ENCODE assay signal across 8 cellular contexts in the genomic region with DNA sequence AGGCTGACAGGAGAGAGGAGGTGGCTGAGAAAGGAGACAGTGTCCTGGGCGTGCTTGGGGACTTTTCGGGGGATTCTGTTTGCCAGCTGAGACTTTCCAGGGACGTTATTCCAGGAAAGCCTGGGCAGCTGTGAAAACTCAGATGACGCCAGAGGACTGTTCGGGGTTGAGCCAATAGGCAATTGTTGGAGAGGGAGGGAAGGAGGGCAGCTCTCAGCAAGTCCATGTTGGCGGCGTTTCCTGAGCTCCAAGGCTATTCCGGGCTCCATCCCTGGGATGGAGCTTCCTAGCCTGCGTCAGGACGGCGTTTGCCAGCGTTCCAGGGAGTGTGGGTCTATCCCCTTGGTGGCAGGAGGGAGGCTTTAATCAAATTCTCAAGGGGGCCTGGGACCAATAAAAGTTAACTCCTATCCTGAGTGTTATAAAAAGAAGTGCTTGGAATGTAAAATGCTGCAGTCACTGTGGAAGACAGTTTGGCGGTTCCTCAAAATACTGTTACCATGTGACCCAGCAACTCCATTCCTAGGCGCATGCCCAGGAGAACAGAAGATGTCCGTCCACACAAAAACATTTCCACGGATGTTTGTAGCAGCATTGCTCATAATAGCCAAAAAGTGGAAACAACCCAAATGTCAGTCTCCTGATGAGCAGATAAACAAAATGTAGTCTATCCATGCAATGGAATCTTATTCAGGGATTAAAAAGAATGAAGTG. TPM values are rescaled to one million over a fixed set of nuclear protein-coding genes. Genes with fewer than 3 reads are reported as not detected.
DNase-seq lines count a peak whose midpoint lies in the region; ATAC-seq, FAIRE-seq and TF ChIP-seq lines count a peak whose summit lies in the region.

No MANE protein-coding gene starts in this region.

- no peaks in the 10 kb centered on the region for H3K9me3 ChIP-seq in endothelial cell of umbilical vein (replicated peaks; ENCODE audit: control insufficient read depth, insufficient read depth, low read length)

- intact Hi-C loops in endothelial cell of umbilical vein (cut with micrococcal nuclease), result no loop called here

- H3K9me3 Mint-ChIP-seq in naive B cell, result no peaks in the 10 kb centered on the region

- peak; percentile 21 to 29 for ATAC-seq in naive B cell (ENCODE audit: low read depth in 2 of 2)

- H3K36me3 Mint-ChIP-seq in naive B cell, result no peaks in the 10 kb centered on the region

- no peaks in the 10 kb centered on the region for H3K79me2 ChIP-seq in endothelial cell of umbilical vein (ENCODE audit: control insufficient read depth, insufficient read depth, low read length)

- no peak overlapping the region for H3K9ac ChIP-seq in endothelial cell of umbilical vein (replicated peaks; ENCODE audit: extremely low read depth, insufficient read depth, low read length)

- no peaks in the 10 kb centered on the region for H3K27me3 Mint-ChIP-seq in naive B cell

- dilution Hi-C loops in endothelial cell of umbilical vein (cut with MboI; ENCODE audit: extremely low pct_ligation_motif_present, low sequenced_read_pairs), result no loop called here

- H3K4me3 ChIP-seq in endothelial cell of umbilical vein (replicated peaks in 1 of 3; ENCODE audit: insufficient read depth in 1 of 3, low read depth in 1 of 3, low read length in 3 of 3), result peak overlapping the region in 1 of 3 experiments; percentile 7

- peaks cover 14% of the 10 kb centered on the region for H3K4me1 ChIP-seq in endothelial cell of umbilical vein (ENCODE audit: control insufficient read depth, extremely low read depth, insufficient read depth, low read length)

- no peak for TF ChIP-seq CTCF in endothelial cell of umbilical vein (IDR thresholded peaks at IDR 0.05; ENCODE audit: extremely low read depth in 1 of 2, insufficient read depth in 1 of 2, low read depth in 1 of 2, low read length in 2 of 2)

- peaks cover 28 to 49% (median 42%) of the 10 kb centered on the region in 3 donors for H3K4me1 Mint-ChIP-seq in naive B cell

- H3K27ac Mint-ChIP-seq in naive B cell, result peak overlapping the region; percentile 88 to 96 (median 90)

- peak overlapping the region; percentile 33 for H3K27ac ChIP-seq in endothelial cell of umbilical vein (ENCODE audit: insufficient read depth, low read depth, low read length)

- no peaks in the 10 kb centered on the region for H4K20me1 ChIP-seq in endothelial cell of umbilical vein (replicated peaks; ENCODE audit: control insufficient read depth, extremely low read depth, insufficient read depth, low read length)

- BruUV-seq in endothelial cell of umbilical vein (replicated peaks; lab: Mats Ljungman, UMichigan), result no TSS peak

- H3K4me2 ChIP-seq in endothelial cell of umbilical vein (ENCODE audit: insufficient read depth, low read length), result peak overlapping the region; percentile 27

- CTCF ChIA-PET in endothelial cell of umbilical vein (lab: Charles Lee), result interaction anchor here (0.9 to 1.7 kb wide), 3 partner anchors 9 to 196 kb away, joined by 3 to 8 read pairs (median 4); a partner anchor contains a TSS

- H2AFZ ChIP-seq in endothelial cell of umbilical vein (ENCODE audit: low read depth, low read length), result peak overlapping the region; percentile 75

- no peaks in the 10 kb centered on the region for H3K9me1 ChIP-seq in endothelial cell of umbilical vein (replicated peaks; ENCODE audit: control insufficient read depth, extremely low read depth, insufficient read depth, low read length)

- DNase-seq in activated effector memory CD4-positive, alpha-beta T cell treated with anti-CD3 and anti-CD28 coated beads, Interleukin-2, amount 50 U/mL, for 16 hours, result peak; percentile 21
- DNase-seq in activated effector memory CD4-positive, alpha-beta T cell treated with Interleukin-2 at 50 U/mL for 16 hours, result no peak
- peak; percentile 42 for DNase-seq in RPMI8226
- peak; percentile 85 for DNase-seq in endothelial cell of umbilical vein (ENCODE audit: low read depth, low spot score)
- DNase-seq in naive B cell, result no peak
- no peak for DNase-seq in NCI-H2171 (lab: John Stamatoyannopoulos, UW)
- DNase-seq in COLO829 (ENCODE audit: low spot score), result no peak
- no peak for DNase-seq in NK-92 treated with Interleukin-12 subunit alpha and Interleukin-12 subunit beta, amount 100 ng/mL, for 24 hours (lab: John Stamatoyannopoulos, UW)

- H3K27me3 ChIP-seq in endothelial cell of umbilical vein (ENCODE audit: control insufficient read depth in 2 of 2, insufficient read depth in 2 of 2, low read length in 2 of 2), result peaks cover 0 to 2% of the 10 kb centered on the region in 2 experiments

- POLR2A ChIA-PET in endothelial cell of umbilical vein (lab: Charles Lee), result interaction anchor here (1.0 kb wide), 1 partner anchor 163 kb away, joined by 3 read pairs; a partner anchor contains a TSS

- TF ChIP-seq POLR2A in endothelial cell of umbilical vein (IDR thresholded peaks at IDR 0.05; ENCODE audit: low read depth, low read length), result no peak

- H3K36me3 ChIP-seq in endothelial cell of umbilical vein (ENCODE audit: control insufficient read depth in 2 of 2, extremely low read depth in 1 of 2, insufficient read depth in 2 of 2, low read length in 2 of 2), result no peaks in the 10 kb centered on the region

- H3K4me3 Mint-ChIP-seq in naive B cell, result peak overlapping the region; percentile 20 to 85 (median 66)

- peak; percentile 88 for FAIRE-seq in endothelial cell of umbilical vein (lab: Jason Lieb, UNC)

TF ChIP-seq in endothelial cell of umbilical vein, 7 proteins besides CTCF, POLR2A, EP300 and RAD21:
- TF ChIP-seq MYC (IDR thresholded peaks at IDR 0.05; ENCODE audit: low read depth, low read length) (no peak), POLR2AphosphoS5 (IDR thresholded peaks at IDR 0.05; ENCODE audit: insufficient read depth, low read depth, low read length) (no peak), JUN (IDR thresholded peaks at IDR 0.05; ENCODE audit: borderline replicate concordance, insufficient read depth, insufficient read length, low read depth) (no peak), GATA2 (IDR thresholded peaks at IDR 0.05; ENCODE audit: insufficient read depth, insufficient read length, low read depth, low read length) (no peak), EZH2 (IDR thresholded peaks at IDR 0.05; ENCODE audit: borderline replicate concordance, low read depth, low read length, severe bottlenecking) (no peak), FOS (IDR thresholded peaks at IDR 0.05; ENCODE audit: borderline replicate concordance, insufficient read depth, low read length) (no peak)
- TF ChIP-seq, protein P1, sequence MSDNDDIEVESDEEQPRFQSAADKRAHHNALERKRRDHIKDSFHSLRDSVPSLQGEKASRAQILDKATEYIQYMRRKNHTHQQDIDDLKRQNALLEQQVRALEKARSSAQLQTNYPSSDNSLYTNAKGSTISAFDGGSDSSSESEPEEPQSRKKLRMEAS (IDR thresholded peaks at IDR 0.05; ENCODE audit: insufficient read depth, insufficient read length), result no peak

RNA-seq across cellular contexts. Expression of a gene that starts 15.2 kb away (rescaled TPM):
- total RNA-seq in endothelial cell of umbilical vein, result 26.5 and 26.6 TPM in 2 replicates
- 34.3 and 40.1 TPM in 2 replicates for polyA plus RNA-seq in endothelial cell of umbilical vein
- 26.6 and 30.3 TPM in 2 replicates for polyA plus RNA-seq in endothelial cell of umbilical vein (2011; cell fraction: cytosol; rRNA removed)
- polyA plus RNA-seq in endothelial cell of umbilical vein (2011; cell fraction: nucleus; rRNA removed), result 109 and 144 TPM in 2 replicates
- polyA plus RNA-seq in endothelial cell of umbilical vein (2012), result 17.3 and 19.5 TPM in 2 replicates
- 66.2 and 68.0 TPM in 2 replicates for polyA minus RNA-seq in endothelial cell of umbilical vein
- polyA minus RNA-seq in endothelial cell of umbilical vein (2011; cell fraction: cytosol; rRNA and poly(A)+ RNA removed), result 22.5 TPM
- polyA minus RNA-seq in endothelial cell of umbilical vein (2011; cell fraction: nucleus; rRNA and poly(A)+ RNA removed), result 12.9 and 17.1 TPM in 2 replicates
- 1 to 10 TPM; 3.2 to 5.4 (median 4.1) TPM for polyA plus RNA-seq in naive B cell (ENCODE audit: low read depth in 6 of 6)

Comparison
In these comparisons a context has a peak if more than half of its experiments do, and no peak if none do; other contexts are left out.
1. DNase-seq: peak in activated effector memory CD4-positive, alpha-beta T cell treated with anti-CD3 and anti-CD28 coated beads, Interleukin-2, amount 50 U/mL, for 16 hours (single experiment), RPMI8226 (single experiment) and endothelial cell of umbilical vein (single experiment); none in activated effector memory CD4-positive, alpha-beta T cell treated with Interleukin-2 at 50 U/mL for 16 hours (single experiment), naive B cell (single experiment), NCI-H2171 (single experiment), COLO829 (single experiment) and NK-92 treated with Interleukin-12 subunit alpha and Interleukin-12 subunit beta, amount 100 ng/mL, for 24 hours (single experiment).